Comparison of ENCODE assay signal across 12 cellular contexts in the genomic region with DNA sequence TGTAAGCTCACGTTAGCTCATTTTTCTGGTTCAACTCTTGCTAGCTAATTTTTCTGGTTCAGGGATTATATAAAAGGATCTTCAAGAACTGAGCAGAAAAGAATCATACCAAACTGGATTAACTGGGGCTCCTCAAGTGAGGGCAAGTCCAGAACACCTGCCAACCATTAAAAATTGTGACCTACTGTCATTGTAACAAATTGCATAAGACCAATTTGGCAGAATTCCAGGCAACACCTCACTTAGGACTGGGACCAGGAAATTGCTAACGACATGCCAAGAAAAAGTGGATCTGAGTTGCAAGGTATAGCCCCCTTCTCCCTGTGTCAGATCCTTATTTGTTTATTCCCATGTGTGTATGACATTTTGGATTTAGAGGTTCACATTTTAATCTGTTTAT.
DNase-seq lines count a peak whose midpoint lies in the region; ATAC-seq, FAIRE-seq and TF ChIP-seq lines count a peak whose summit lies in the region.
"Had no signal": no experiment of that assay in that cellular context is flagged by ENCODE, and none has a peak within 500 bp of the region (broad histone marks: within the 10 kb centered on the region; RNA-seq: fewer than 3 reads in every experiment).

No MANE protein-coding gene starts in this region.

- ATAC-seq in K562 (no peak), HG03469 (IDR thresholded peaks at IDR 0.05; ENCODE audit: unreplicated experiment) (no peak)

- no peak overlapping the region for H2BK5ac ChIP-seq in neuronal stem cell (ENCODE audit: low read length)

- no peak overlapping the region for H2BK15ac ChIP-seq in neuronal stem cell (ENCODE audit: low read length)

- H4K8ac ChIP-seq in neuronal stem cell (ENCODE audit: low read depth, low read length), result no peak overlapping the region

- H3K9me3 ChIP-seq in K562 (replicated peaks; ENCODE audit: control insufficient read depth, insufficient read depth, low read depth, low read length) (no peaks in the 10 kb centered on the region), mesodermal cell (ENCODE audit: control insufficient read depth, low read length) (no peaks in the 10 kb centered on the region), neuronal stem cell (replicated peaks in 1 of 2; ENCODE audit: control insufficient read depth in 2 of 2, insufficient read depth in 1 of 2, low read depth in 1 of 2, low read length in 2 of 2) (no peaks in the 10 kb centered on the region)
- H3K9me3 ChIP-seq: right atrium auricular region had no signal

- TF ChIP-seq CTCF in K562 (IDR thresholded peaks at IDR 0.05 in 2 of 3, conservative IDR thresholded peaks at IDR 0.05 in 1 of 3; ENCODE audit: insufficient read depth in 2 of 3, low read depth in 1 of 3, low read length in 3 of 3), result no peak

- intact Hi-C loops in K562 (cut with micrococcal nuclease), result no loop called here

- H3K79me2 ChIP-seq in K562 (ENCODE audit: control insufficient read depth, insufficient read depth, low read length), result no peaks in the 10 kb centered on the region

- H3K14ac ChIP-seq in neuronal stem cell (ENCODE audit: low read length), result no peak overlapping the region

- POLR2A ChIA-PET in K562 (lab: Yijun Ruan, JAX), result no interaction called here

- DNase-seq in DMS53 treated with DMSO at 0.1 percent for 48 hours (lab: John Stamatoyannopoulos, UW; ENCODE audit: unreplicated experiment) (peak; percentile 14), NCI-H2107 (lab: John Stamatoyannopoulos, UW) (peak; percentile 11), K562 (ENCODE audit: extremely low read depth in 1 of 4, low spot score in 3 of 4) (peak in 1 of 4 experiments; percentile 14), neuronal stem cell (ENCODE audit: low spot score) (no peak), foreskin melanocyte (no peak), germinal center (ENCODE audit: low spot score) (no peak)
- DNase-seq: activated CD4-positive, alpha-beta T cell treated with anti-CD3 and anti-CD28 coated beads for 48 hours; HFFc6 had no signal

- H3K9me1 ChIP-seq in K562 (ENCODE audit: control insufficient read depth, insufficient read depth, low read length), result no peaks in the 10 kb centered on the region

- H4K91ac ChIP-seq in neuronal stem cell (ENCODE audit: low read depth, low read length, poor library complexity), result no peak overlapping the region

- no peak overlapping the region for H2AFZ ChIP-seq in K562 (ENCODE audit: low read depth, low read length)
- no peak overlapping the region for H2AFZ ChIP-seq in neuronal stem cell (ENCODE audit: low read length)

- H3K18ac ChIP-seq in neuronal stem cell (ENCODE audit: low read length), result no peak overlapping the region

- no peak overlapping the region for H2AK5ac ChIP-seq in neuronal stem cell (ENCODE audit: low read depth, low read length)

- H3K4ac ChIP-seq in neuronal stem cell (ENCODE audit: low read length), result no peak overlapping the region

- no peaks in the 10 kb centered on the region for H4K20me1 ChIP-seq in K562 (replicated peaks; ENCODE audit: control insufficient read depth, insufficient read depth, low read length)

- in situ Hi-C loops in K562 (cut with MboI), result no loop called here

- no peak for FAIRE-seq in K562 (lab: Jason Lieb, UNC)
- FAIRE-seq: GM19239 had no signal

- no peak for TF ChIP-seq EP300 in K562 (IDR thresholded peaks at IDR 0.05; ENCODE audit: low read length)

- no peak overlapping the region for H2BK120ac ChIP-seq in neuronal stem cell (ENCODE audit: low read depth, low read length)

- H3K4me3 ChIP-seq in K562, result no peak overlapping the region
- no peak overlapping the region for H3K4me3 ChIP-seq in mesodermal cell (ENCODE audit: extremely low read depth, insufficient read depth, low read length, poor library complexity, severe bottlenecking)
- H3K4me3 ChIP-seq in neuronal stem cell (ENCODE audit: low read length in 2 of 2), result no peak overlapping the region
- H3K4me3 ChIP-seq: right atrium auricular region had no signal

- H3K27ac ChIP-seq in K562 (ENCODE audit: extremely low read depth, low read depth, low read length), result no peak overlapping the region
- peak overlapping the region; percentile 83 for H3K27ac ChIP-seq in mesodermal cell (ENCODE audit: low read depth, low read length, severe bottlenecking)
- no peak overlapping the region for H3K27ac ChIP-seq in neuronal stem cell (replicated peaks; ENCODE audit: low read length)
- H3K27ac ChIP-seq: right atrium auricular region had no signal

- 0 out of 5 replicates have a peak, but pooled peaks cover 0 to 4% of the 10 kb centered on the region in 2 experiments for H3K27me3 ChIP-seq in K562 (ENCODE audit: control insufficient read depth in 2 of 2, insufficient read depth in 2 of 2, low read length in 2 of 2)
- peaks cover 0 to 3% (median 0%) of the 10 kb centered on the region in 3 experiments for H3K27me3 ChIP-seq in neuronal stem cell (ENCODE audit: control insufficient read depth in 3 of 3, insufficient read depth in 3 of 3, low read depth in 1 of 3, low read length in 3 of 3)
- H3K27me3 ChIP-seq: right atrium auricular region had no signal

- H3K23ac ChIP-seq in neuronal stem cell (ENCODE audit: low read depth, low read length, poor library complexity), result no peak overlapping the region

- TF ChIP-seq RAD21 in K562 (CRISPR knock-in tag; conservative IDR thresholded peaks at IDR 0.05 in 1 of 2, IDR thresholded peaks at IDR 0.05 in 1 of 2), result no peak

- H2BK12ac ChIP-seq in neuronal stem cell (ENCODE audit: low read length), result no peak overlapping the region

- WGBS in K562 (ENCODE audit: insufficient coverage, low coverage, missing lambda C conversion rate), result 0% methylated on average over 2 of the region's 2 CpGs
- WGBS in mesodermal cell (ENCODE audit: insufficient coverage in 2 of 2), 2 experiments, result 80 to 100% methylated on average over 1 of the region's 2 CpGs
- no CpG with 5 or more reads among the region's 2 CpGs for WGBS in neuronal stem cell (ENCODE audit: extremely low coverage in 2 of 2, insufficient read length in 2 of 2, insufficient replicate concordance in 1 of 2), 2 donors

- H3K4me1 ChIP-seq in K562 (replicated peaks in 1 of 2; ENCODE audit: control insufficient read depth in 2 of 2, insufficient read depth in 2 of 2, low read length in 2 of 2) (no peaks in the 10 kb centered on the region), mesodermal cell (ENCODE audit: control insufficient read depth, insufficient read depth, low read length, poor library complexity, severe bottlenecking) (peaks cover 37% of the 10 kb centered on the region), neuronal stem cell (ENCODE audit: control insufficient read depth in 2 of 2, insufficient read depth in 1 of 2, low read depth in 1 of 2, low read length in 2 of 2) (peaks cover 0 to 3% of the 10 kb centered on the region in 2 donors)
- H3K4me1 ChIP-seq: right atrium auricular region had no signal

- H3K4me2 ChIP-seq in K562 (ENCODE audit: insufficient read depth, low read length) (no peak overlapping the region), neuronal stem cell (ENCODE audit: insufficient read depth, low read length, poor library complexity, severe bottlenecking) (no peak overlapping the region)

- no peaks in the 10 kb centered on the region for H3K36me3 ChIP-seq in K562 (ENCODE audit: control insufficient read depth, insufficient read depth, low read length)
- no peaks in the 10 kb centered on the region for H3K36me3 ChIP-seq in mesodermal cell (ENCODE audit: control insufficient read depth, insufficient read depth, low read length)
- H3K36me3 ChIP-seq in neuronal stem cell (replicated peaks in 1 of 2; ENCODE audit: control insufficient read depth in 2 of 2, insufficient read depth in 2 of 2, low read length in 2 of 2), result no peaks in the 10 kb centered on the region
- H3K36me3 ChIP-seq: right atrium auricular region had no signal

- no peak overlapping the region for H3K9ac ChIP-seq in K562 (ENCODE audit: insufficient read depth in 1 of 2, low read depth in 2 of 2, low read length in 2 of 2)
- no peak overlapping the region for H3K9ac ChIP-seq in neuronal stem cell (ENCODE audit: low read depth, low read length, poor library complexity)

- no TSS peak for BruUV-seq in K562 (replicated peaks; lab: Mats Ljungman, UMichigan)

- TF ChIP-seq POLR2A in K562 (conservative IDR thresholded peaks at IDR 0.05), result no peak

- CTCF ChIA-PET in K562 (lab: Yijun Ruan, JAX; ENCODE audit: low intra/inter-chr PET ratio), result no interaction called here

- H3K79me1 ChIP-seq in neuronal stem cell (ENCODE audit: low read depth, low read length), result no peaks in the 10 kb centered on the region

TF ChIP-seq in K562, 482 proteins besides CTCF, POLR2A, EP300 and RAD21:
- TF ChIP-seq NFIC (IDR thresholded peaks at IDR 0.05), result peak; percentile 45; the same call in 1 of the 2 replicates
- no peak for TF ChIP-seq CCAR2 (IDR thresholded peaks at IDR 0.05; ENCODE audit: low read depth, low read length)
- TF ChIP-seq CEBPG (CRISPR knock-in tag; IDR thresholded peaks at IDR 0.05), result no peak
- TF ChIP-seq CEBPG (tag; conservative IDR thresholded peaks at IDR 0.05 in 1 of 2, IDR thresholded peaks at IDR 0.05 in 1 of 2), result 0 out of 4 replicates have a peak, but pooled peaks of 1 of the 2 experiments have one; percentile 12
TF ChIP-seq in K562: peak in this region for 2.

Comparison
In these comparisons a context has a peak if more than half of its experiments do, and no peak if none do; other contexts are left out.
1. DNase-seq: peak in DMS53 treated with DMSO at 0.1 percent for 48 hours (single experiment) and NCI-H2107 (single experiment); none in neuronal stem cell (single experiment), foreskin melanocyte (single experiment) and germinal center (single experiment).